In genomic region chr2:191693778-191694177, GRCh38 we compare ENCODE assay signal across 18 cellular contexts. TPM values are rescaled to one million over a fixed set of nuclear protein-coding genes. Genes with fewer than 3 reads are reported as not detected.
A peak's percentile ranks its signal among the peaks of the same experiment; 100 is the strongest.
DNase-seq lines count a peak whose midpoint lies in the region; ATAC-seq and TF ChIP-seq lines count a peak whose summit lies in the region.
"Had no signal": no experiment of that assay in that cellular context is flagged by ENCODE, and none has a peak within 500 bp of the region (broad histone marks: within the 10 kb centered on the region; RNA-seq: fewer than 3 reads in every experiment).

No MANE protein-coding gene starts in this region.

- CTCF ChIA-PET in GM10248 (lab: Yijun Ruan, JAX), result no interaction called here

- H3K4me3 Mint-ChIP-seq in activated naive CD8-positive, alpha-beta T cell treated with anti-CD3 and anti-CD28 coated beads, Interleukin-2, amount 50 U/mL, for 24 hours, result no peak overlapping the region
- no peak overlapping the region for H3K4me3 Mint-ChIP-seq in activated naive CD8-positive, alpha-beta T cell treated with anti-CD3 and anti-CD28 coated beads for 36 hours
- H3K4me3 Mint-ChIP-seq in stimulated activated naive CD8-positive, alpha-beta T cell treated with anti-CD3 and anti-CD28 coated beads, Interleukin-15, amount 100 ng/mL, for 72 hours, result no peak overlapping the region
- H3K4me3 Mint-ChIP-seq in osteocyte (ENCODE audit: unreplicated experiment), result no peak overlapping the region
- H3K4me3 Mint-ChIP-seq: activated B cell treated with CpG ODN at 0.5 μM for 24 hours; effector memory CD8-positive, alpha-beta T cell had no signal

- POLR2A ChIA-PET in GM10248 (lab: Yijun Ruan, JAX), result no interaction called here

- no peak for DNase-seq in activated naive CD8-positive, alpha-beta T cell treated with anti-CD3 and anti-CD28 coated beads, Interleukin-2, amount 50 U/mL, for 24 hours
- DNase-seq in activated naive CD8-positive, alpha-beta T cell treated with anti-CD3 and anti-CD28 coated beads for 36 hours, result no peak
- no peak for DNase-seq in stimulated activated naive CD8-positive, alpha-beta T cell treated with anti-CD3 and anti-CD28 coated beads, Interleukin-15, amount 100 ng/mL, for 72 hours
- DNase-seq in osteocyte (ENCODE audit: extremely low spot score, unreplicated experiment), result no peak
- DNase-seq in GM10248 (ENCODE audit: extremely low spot score), result no peak
- no peak for DNase-seq in kidney glomerular epithelial cell (lab: John Stamatoyannopoulos, UW)
- DNase-seq: activated B cell treated with CpG ODN at 0.5 μM for 24 hours; activated CD8-positive, alpha-beta memory T cell treated with anti-CD3 and anti-CD28 coated beads, Interleukin-2, amount 50 U/mL, for 48 hours; adrenal gland; COR-L47; effector memory CD8-positive, alpha-beta T cell; GOT3; T-helper 1 cell had no signal

- H3K4me1 Mint-ChIP-seq in activated naive CD8-positive, alpha-beta T cell treated with anti-CD3 and anti-CD28 coated beads, Interleukin-2, amount 50 U/mL, for 24 hours, result peaks cover 40% of the 10 kb centered on the region
- H3K4me1 Mint-ChIP-seq in activated naive CD8-positive, alpha-beta T cell treated with anti-CD3 and anti-CD28 coated beads for 36 hours, result peaks cover 25% of the 10 kb centered on the region
- H3K4me1 Mint-ChIP-seq in stimulated activated naive CD8-positive, alpha-beta T cell treated with anti-CD3 and anti-CD28 coated beads, Interleukin-15, amount 100 ng/mL, for 72 hours, result peaks cover 22% of the 10 kb centered on the region
- peaks cover 45% of the 10 kb centered on the region for H3K4me1 Mint-ChIP-seq in osteocyte (ENCODE audit: unreplicated experiment)

- no peaks in the 10 kb centered on the region for H3K9me3 Mint-ChIP-seq in activated naive CD8-positive, alpha-beta T cell treated with anti-CD3 and anti-CD28 coated beads, Interleukin-2, amount 50 U/mL, for 24 hours
- no peaks in the 10 kb centered on the region for H3K9me3 Mint-ChIP-seq in activated naive CD8-positive, alpha-beta T cell treated with anti-CD3 and anti-CD28 coated beads for 36 hours
- no peaks in the 10 kb centered on the region for H3K9me3 Mint-ChIP-seq in stimulated activated naive CD8-positive, alpha-beta T cell treated with anti-CD3 and anti-CD28 coated beads, Interleukin-15, amount 100 ng/mL, for 72 hours
- H3K9me3 Mint-ChIP-seq in osteocyte (ENCODE audit: unreplicated experiment), result peaks cover 4% of the 10 kb centered on the region
- H3K9me3 Mint-ChIP-seq: activated B cell treated with CpG ODN at 0.5 μM for 24 hours; effector memory CD8-positive, alpha-beta T cell had no signal

- H3K36me3 Mint-ChIP-seq in activated naive CD8-positive, alpha-beta T cell treated with anti-CD3 and anti-CD28 coated beads, Interleukin-2, amount 50 U/mL, for 24 hours (ENCODE audit: low read depth), result peaks cover 25% of the 10 kb centered on the region
- peaks cover 14% of the 10 kb centered on the region for H3K36me3 Mint-ChIP-seq in activated naive CD8-positive, alpha-beta T cell treated with anti-CD3 and anti-CD28 coated beads for 36 hours
- no peaks in the 10 kb centered on the region for H3K36me3 Mint-ChIP-seq in osteocyte (ENCODE audit: unreplicated experiment)

- no peak overlapping the region for H3K27ac Mint-ChIP-seq in activated naive CD8-positive, alpha-beta T cell treated with anti-CD3 and anti-CD28 coated beads, Interleukin-2, amount 50 U/mL, for 24 hours
- no peak overlapping the region for H3K27ac Mint-ChIP-seq in activated naive CD8-positive, alpha-beta T cell treated with anti-CD3 and anti-CD28 coated beads for 36 hours
- no peak overlapping the region for H3K27ac Mint-ChIP-seq in stimulated activated naive CD8-positive, alpha-beta T cell treated with anti-CD3 and anti-CD28 coated beads, Interleukin-15, amount 100 ng/mL, for 72 hours
- no peak overlapping the region for H3K27ac Mint-ChIP-seq in osteocyte (ENCODE audit: unreplicated experiment)
- H3K27ac Mint-ChIP-seq: activated B cell treated with CpG ODN at 0.5 μM for 24 hours; effector memory CD8-positive, alpha-beta T cell had no signal

- no peak for TF ChIP-seq EP300 in Ishikawa (IDR thresholded peaks at IDR 0.05; ENCODE audit: borderline replicate concordance)

- H3K27me3 Mint-ChIP-seq in activated naive CD8-positive, alpha-beta T cell treated with anti-CD3 and anti-CD28 coated beads, Interleukin-2, amount 50 U/mL, for 24 hours, result no peaks in the 10 kb centered on the region
- H3K27me3 Mint-ChIP-seq in activated naive CD8-positive, alpha-beta T cell treated with anti-CD3 and anti-CD28 coated beads for 36 hours, result no peaks in the 10 kb centered on the region
- no peaks in the 10 kb centered on the region for H3K27me3 Mint-ChIP-seq in stimulated activated naive CD8-positive, alpha-beta T cell treated with anti-CD3 and anti-CD28 coated beads, Interleukin-15, amount 100 ng/mL, for 72 hours
- H3K27me3 Mint-ChIP-seq in osteocyte (ENCODE audit: unreplicated experiment), result no peaks in the 10 kb centered on the region
- H3K27me3 Mint-ChIP-seq: activated B cell treated with CpG ODN at 0.5 μM for 24 hours; effector memory CD8-positive, alpha-beta T cell had no signal

- TF ChIP-seq CTCF in osteocyte (IDR thresholded peaks at IDR 0.05) (no peak), GM10248 (IDR thresholded peaks at IDR 0.05; ENCODE audit: control extremely low read depth, extremely low read depth, low read depth, missing control alignments) (no peak)

- peak; percentile 47 for ATAC-seq in activated naive CD8-positive, alpha-beta T cell treated with anti-CD3 and anti-CD28 coated beads, Interleukin-2, amount 50 U/mL, for 24 hours
- ATAC-seq in HG02759 (IDR thresholded peaks at IDR 0.05; ENCODE audit: unreplicated experiment), result peak; percentile 41
- ATAC-seq in stimulated activated naive CD8-positive, alpha-beta T cell treated with anti-CD3 and anti-CD28 coated beads, Interleukin-15, amount 100 ng/mL, for 72 hours, result peak; percentile 44
- ATAC-seq: effector memory CD8-positive, alpha-beta T cell; foreskin keratinocyte; left lobe of liver; Right ventricle myocardium inferior had no signal

- TF ChIP-seq RAD21 in Ishikawa (IDR thresholded peaks at IDR 0.05; ENCODE audit: low read depth), result no peak

TF ChIP-seq in Ishikawa, 13 proteins besides CTCF, POLR2A, EP300 and RAD21:
- TF ChIP-seq NFIC (IDR thresholded peaks at IDR 0.05) (no peak), CEBPB (IDR thresholded peaks at IDR 0.05) (0 out of 2 replicates have a peak, but pooled peaks have one; percentile 4)

RNA-seq across cellular contexts. Expression of gene NABP1, which starts 15.8 kb away (rescaled TPM):
- 10 to 100 TPM; 41.1 to 42.1 TPM for total RNA-seq in activated naive CD8-positive, alpha-beta T cell treated with anti-CD3 and anti-CD28 coated beads for 36 hours
- total RNA-seq in osteocyte, result 10.6 and 12.2 TPM in 2 replicates
